Comparison of ENCODE assay signal across 8 cellular contexts in the genomic region with DNA sequence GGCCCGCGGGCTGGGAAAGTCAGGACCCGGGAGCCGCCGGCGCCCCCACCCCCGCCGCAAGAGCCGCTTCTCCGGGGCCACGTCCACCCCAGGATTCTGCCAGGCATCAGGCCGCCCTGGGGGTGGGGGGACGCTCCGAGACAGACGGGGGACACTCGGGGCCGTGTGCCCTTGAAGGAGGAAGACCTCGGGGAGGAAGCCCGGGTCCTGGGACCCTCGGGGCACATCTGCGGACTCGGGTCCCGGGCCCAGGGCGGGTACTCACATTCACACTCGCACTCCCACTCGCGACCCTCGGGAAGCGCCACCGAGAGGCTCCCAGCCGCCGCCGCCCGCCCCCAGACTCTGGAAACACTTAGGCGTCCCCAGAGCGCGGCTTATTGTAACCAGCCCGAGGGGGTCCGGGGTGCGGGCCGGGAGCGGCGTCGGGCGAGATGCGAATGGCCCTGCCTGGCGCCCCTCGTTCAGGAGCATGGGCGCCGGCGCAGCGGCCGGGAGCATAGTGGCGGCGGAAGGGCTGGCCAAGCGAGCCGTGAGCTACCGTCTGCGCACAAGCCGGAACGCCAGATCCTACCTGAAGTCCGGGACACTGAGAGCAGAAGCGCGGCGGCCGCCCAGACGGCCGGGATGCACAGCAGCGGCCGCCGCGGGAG. TPM values are rescaled to one million over a fixed set of nuclear protein-coding genes. Genes with fewer than 3 reads are reported as not detected.
DNase-seq lines count a peak whose midpoint lies in the region; TF ChIP-seq lines count a peak whose summit lies in the region.

No MANE protein-coding gene starts in this region.

- H3K4me1 Mint-ChIP-seq in glutamatergic neuron (ENCODE audit: low read depth, unreplicated experiment), result peaks cover 28% of the 10 kb centered on the region

- peak overlapping the region; percentile 73 for H3K4me3 Mint-ChIP-seq in glutamatergic neuron (ENCODE audit: unreplicated experiment)

- H3K9ac ChIP-seq in rectal smooth muscle tissue (ENCODE audit: low read length), result peak overlapping the region; percentile 61

- H3K36me3 ChIP-seq in rectal smooth muscle tissue (ENCODE audit: control insufficient read depth, insufficient read depth, low read length), result no peaks in the 10 kb centered on the region

- DNase-seq in ELR (ENCODE audit: low read depth) (peak; percentile 12), NCI-H774 (lab: John Stamatoyannopoulos, UW) (peak; percentile 60), glutamatergic neuron (peak; percentile 63), putamen (ENCODE audit: low spot score) (no peak), NOMO-1 (lab: John Stamatoyannopoulos, UW; ENCODE audit: unreplicated experiment in 2 of 2) (no peak)
- no peak for DNase-seq in stimulated activated naive CD4-positive, alpha-beta T cell treated with Interleukin-2 at 50 U/mL for 16 hours (lab: John Stamatoyannopoulos, UW)
- no peak for DNase-seq in activated CD4-positive, CD25-positive, alpha-beta regulatory T cell (lab: John Stamatoyannopoulos, UW)

- no peak for TF ChIP-seq CTCF in glutamatergic neuron (IDR thresholded peaks at IDR 0.05; ENCODE audit: partially characterized antibody, unreplicated experiment)

- peak overlapping the region; percentile 91 for H3K27ac ChIP-seq in rectal smooth muscle tissue (ENCODE audit: low read depth, low read length)

- H3K27me3 Mint-ChIP-seq in glutamatergic neuron (ENCODE audit: unreplicated experiment), result peaks cover 10% of the 10 kb centered on the region

- peak overlapping the region; percentile 72 for H3K4me3 ChIP-seq in rectal smooth muscle tissue (ENCODE audit: low read length)

- no peak overlapping the region for H3K27ac Mint-ChIP-seq in glutamatergic neuron (ENCODE audit: unreplicated experiment)

- H3K4me1 ChIP-seq in rectal smooth muscle tissue (ENCODE audit: control insufficient read depth, insufficient read depth, low read length), result peaks cover 24% of the 10 kb centered on the region

- no peaks in the 10 kb centered on the region for H3K36me3 Mint-ChIP-seq in glutamatergic neuron (ENCODE audit: unreplicated experiment)

- H3K9me3 Mint-ChIP-seq in glutamatergic neuron (ENCODE audit: unreplicated experiment), result peaks cover 4% of the 10 kb centered on the region

- H3K27me3 ChIP-seq in rectal smooth muscle tissue (ENCODE audit: control insufficient read depth, insufficient read depth, low read length), result no peaks in the 10 kb centered on the region

RNA-seq across cellular contexts. Expression of gene ROR2, which starts 0.6 kb away (rescaled TPM):
- 51.1 TPM for total RNA-seq in glutamatergic neuron (ENCODE audit: unreplicated experiment)

Comparison
In these comparisons a context has a peak if more than half of its experiments do, and no peak if none do; other contexts are left out.
1. DNase-seq: peak in ELR (single experiment), NCI-H774 (single experiment) and glutamatergic neuron (single experiment); none in stimulated activated naive CD4-positive, alpha-beta T cell treated with Interleukin-2 at 50 U/mL for 16 hours (single experiment), putamen (single experiment), NOMO-1 (0 of 2) and activated CD4-positive, CD25-positive, alpha-beta regulatory T cell (0 of 4).